16 cellular contexts compared by ENCODE assay signal in genomic region chr17:45436625-45437460, GRCh38.
"Had no signal": no experiment of that assay in that cellular context is flagged by ENCODE, and none has a peak within 500 bp of the region (broad histone marks: within the 10 kb centered on the region; RNA-seq: fewer than 3 reads in every experiment).

No MANE protein-coding gene starts in this region.

- H3K4me3 Mint-ChIP-seq: activated CD4-positive, alpha-beta T cell treated with anti-CD3 and anti-CD28 coated beads, Interleukin-2, amount 10 ng/mL, durations not matched to agents 24 days and 14 days; activated naive CD4-positive, alpha-beta T cell treated with anti-CD3 and anti-CD28 coated beads, Interleukin-2, amount 10 ng/mL, durations not matched to agents 7 days and 5 days; dendritic cell treated with granulocyte-macrophage colony-stimulating factor and Interleukin-4, amounts not matched to agents 40 ng/mL and 50 ng/mL, for 4 days; effector memory CD8-positive, alpha-beta T cell; naive thymus-derived CD4-positive, alpha-beta T cell; WTC11 had no signal

- H3K27me3 Mint-ChIP-seq: activated CD4-positive, alpha-beta T cell treated with anti-CD3 and anti-CD28 coated beads, Interleukin-2, amount 10 ng/mL, durations not matched to agents 24 days and 14 days; activated naive CD4-positive, alpha-beta T cell treated with anti-CD3 and anti-CD28 coated beads, Interleukin-2, amount 10 ng/mL, durations not matched to agents 7 days and 5 days; dendritic cell treated with granulocyte-macrophage colony-stimulating factor and Interleukin-4, amounts not matched to agents 40 ng/mL and 50 ng/mL, for 4 days; effector memory CD8-positive, alpha-beta T cell; naive thymus-derived CD4-positive, alpha-beta T cell had no signal

- H3K27ac Mint-ChIP-seq: activated CD4-positive, alpha-beta T cell treated with anti-CD3 and anti-CD28 coated beads, Interleukin-2, amount 10 ng/mL, durations not matched to agents 24 days and 14 days; activated naive CD4-positive, alpha-beta T cell treated with anti-CD3 and anti-CD28 coated beads, Interleukin-2, amount 10 ng/mL, durations not matched to agents 7 days and 5 days; dendritic cell treated with granulocyte-macrophage colony-stimulating factor and Interleukin-4, amounts not matched to agents 40 ng/mL and 50 ng/mL, for 4 days; WTC11 had no signal

- H3K36me3 Mint-ChIP-seq: WTC11 had no signal

- H3K4me3 ChIP-seq: lung, prostate gland, right lobe of liver, transverse colon had no signal

- H3K27ac ChIP-seq: prostate gland, right lobe of liver, transverse colon had no signal

- H3K9me3 Mint-ChIP-seq: activated CD4-positive, alpha-beta T cell treated with anti-CD3 and anti-CD28 coated beads, Interleukin-2, amount 10 ng/mL, durations not matched to agents 24 days and 14 days; activated naive CD4-positive, alpha-beta T cell treated with anti-CD3 and anti-CD28 coated beads, Interleukin-2, amount 10 ng/mL, durations not matched to agents 7 days and 5 days; dendritic cell treated with granulocyte-macrophage colony-stimulating factor and Interleukin-4, amounts not matched to agents 40 ng/mL and 50 ng/mL, for 4 days; effector memory CD8-positive, alpha-beta T cell; naive thymus-derived CD4-positive, alpha-beta T cell; WTC11 had no signal

- H3K9me3 ChIP-seq: prostate gland, right lobe of liver, transverse colon had no signal

- DNase-seq: activated CD4-positive, alpha-beta T cell treated with anti-CD3 and anti-CD28 coated beads, Interleukin-2, amount 10 ng/mL, durations not matched to agents 24 days and 14 days; activated CD8-positive, alpha-beta memory T cell treated with anti-CD3 and anti-CD28 coated beads for 24 hours; activated naive CD4-positive, alpha-beta T cell treated with anti-CD3 and anti-CD28 coated beads, Interleukin-2, amount 10 ng/mL, durations not matched to agents 7 days and 5 days; central memory CD4-positive, alpha-beta T cell; effector memory CD8-positive, alpha-beta T cell; erythroblast; naive thymus-derived CD4-positive, alpha-beta T cell; stimulated activated CD4-positive, alpha-beta T cell treated with anti-CD3 and anti-CD28 coated beads, Interleukin-2, amount 100 ng/mL, for 24 hours; stimulated activated naive CD4-positive, alpha-beta T cell; substantia nigra; transverse colon had no signal

- ATAC-seq: effector memory CD8-positive, alpha-beta T cell; naive thymus-derived CD4-positive, alpha-beta T cell; right lobe of liver had no signal

- H3K27me3 ChIP-seq: right lobe of liver, transverse colon had no signal

- H3K36me3 ChIP-seq: prostate gland had no signal
